32 cellular contexts compared by ENCODE assay signal in genomic region chr15:60165111-60165510, GRCh38.
"Had no signal": no experiment of that assay in that cellular context is flagged by ENCODE, and none has a peak within 500 bp of the region (broad histone marks: within the 10 kb centered on the region; RNA-seq: fewer than 3 reads in every experiment).

No MANE protein-coding gene starts in this region.

- H3K4me3 ChIP-seq: adrenal gland, body of pancreas, breast epithelium had no signal

- DNase-seq: activated B cell treated with CpG ODN at 0.5 μM for 24 hours; activated CD4-positive, alpha-beta memory T cell treated with anti-CD3 and anti-CD28 coated beads for 36 hours; activated CD4-positive, alpha-beta T cell treated with anti-CD3 and anti-CD28 coated beads for 4 hours; activated CD4-positive, alpha-beta T cell treated with anti-CD3 and anti-CD28 coated beads, Interleukin-2, amount 10 ng/mL, durations not matched to agents 24 days and 14 days; activated CD4-positive, alpha-beta T cell treated with anti-CD3 and anti-CD28 coated beads, Interleukin-2, amount 50 U/mL, for 1 hour; activated CD4-positive, alpha-beta T cell treated with anti-CD3 and anti-CD28 coated beads, Interleukin-2, amount 50 U/mL, for 4 hours; activated CD4-positive, CD25-positive, alpha-beta regulatory T cell treated with anti-CD3 and anti-CD28 coated beads, Interleukin-2, amount 50 U/mL, for 72 hours; activated CD8-positive, alpha-beta memory T cell treated with anti-CD3 and anti-CD28 coated beads for 24 hours; activated CD8-positive, alpha-beta memory T cell treated with anti-CD3 and anti-CD28 coated beads, Interleukin-2, amount 10 ng/mL, durations not matched to agents 7 days and 5 days; activated CD8-positive, alpha-beta memory T cell treated with anti-CD3 and anti-CD28 coated beads, Interleukin-2, amount 50 U/mL, for 48 hours; activated CD8-positive, alpha-beta T cell treated with anti-CD3 and anti-CD28 coated beads for 36 hours; activated effector memory CD4-positive, alpha-beta T cell treated with Interleukin-2 at 50 U/mL for 16 hours; activated gamma-delta T cell treated with Interleukin-2 at 50 U/mL for 16 hours; activated naive CD4-positive, alpha-beta T cell; activated naive CD4-positive, alpha-beta T cell treated with anti-CD3 and anti-CD28 coated beads for 36 hours; activated naive CD4-positive, alpha-beta T cell treated with anti-CD3 and anti-CD28 coated beads, Interleukin-2, amount 50 U/mL, for 16 hours; activated naive CD8-positive, alpha-beta T cell treated with anti-CD3 and anti-CD28 coated beads for 36 hours; activated T-cell treated with anti-CD3 and anti-CD28 coated beads, Interleukin-2, amount 50 U/mL, for 24 hours; activated T-cell treated with anti-CD3 and anti-CD28 coated beads, Interleukin-2, amount 50 U/mL, for 48 hours; adrenal gland; amniotic stem cell; aorta; body of pancreas; brain microvascular endothelial cell; central memory CD4-positive, alpha-beta T cell; T-helper 1 cell; T-helper 2 cell; T-helper 9 cell had no signal

- H3K9me3 ChIP-seq: adrenal gland, body of pancreas, breast epithelium had no signal

- FAIRE-seq: astrocyte, TTC549 had no signal

- H3K36me3 ChIP-seq: adrenal gland, brain microvascular endothelial cell, breast epithelium had no signal

- H3K4me1 ChIP-seq: adrenal gland, body of pancreas, breast epithelium had no signal

- H3K27me3 ChIP-seq: adrenal gland, body of pancreas, breast epithelium had no signal

- H3K27ac ChIP-seq: adrenal gland, body of pancreas, brain microvascular endothelial cell, breast epithelium, VCaP had no signal
